Comparison of ENCODE assay signal across 19 cellular contexts in the genomic region with DNA sequence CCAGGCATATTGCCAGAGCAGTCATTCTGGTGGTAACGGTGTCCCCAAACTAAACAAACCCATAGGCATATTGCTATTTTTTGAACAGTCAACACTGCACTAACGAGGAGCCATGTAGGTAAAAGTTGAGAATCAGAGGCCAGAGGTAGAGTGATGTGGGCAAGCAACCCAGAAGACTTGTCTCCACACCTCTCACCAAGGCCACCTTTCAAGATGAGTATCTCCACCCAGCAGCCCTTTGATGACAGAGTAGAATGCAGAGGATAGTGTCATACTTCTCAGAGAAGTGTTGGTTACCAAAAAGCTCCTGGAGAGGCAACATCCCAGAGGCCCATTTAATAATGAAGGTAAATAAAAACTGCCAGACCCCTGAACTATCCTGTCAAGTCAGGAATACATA.
"Had no signal": no experiment of that assay in that cellular context is flagged by ENCODE, and none has a peak within 500 bp of the region (broad histone marks: within the 10 kb centered on the region; RNA-seq: fewer than 3 reads in every experiment).

No MANE protein-coding gene starts in this region.

- H3K9me3 ChIP-seq: SK-N-SH had no signal

- H3K4me2 ChIP-seq: SK-N-SH had no signal

- DNase-seq: Karpas-422, KG1, MM.1S, NCI-H1092 treated with DMSO at 0.1 percent for 48 hours, NCI-H1436, NCI-H187, NCI-H2029, NCI-H2081 treated with DMSO at 0.1 percent for 48 hours, NCI-H2171, NCI-H226, NCI-H446, NCI-H510A, NCI-H524 treated with DMSO at 0.1 percent for 48 hours, NCI-H69, NCI-H774, SHP77, SK-N-SH had no signal

- H3K27ac ChIP-seq: RWPE1 had no signal

- H3K9ac ChIP-seq: SK-N-SH had no signal

- ATAC-seq: Panc1 had no signal
